ENCODE assay signal across 7 cellular contexts in the genomic region with DNA sequence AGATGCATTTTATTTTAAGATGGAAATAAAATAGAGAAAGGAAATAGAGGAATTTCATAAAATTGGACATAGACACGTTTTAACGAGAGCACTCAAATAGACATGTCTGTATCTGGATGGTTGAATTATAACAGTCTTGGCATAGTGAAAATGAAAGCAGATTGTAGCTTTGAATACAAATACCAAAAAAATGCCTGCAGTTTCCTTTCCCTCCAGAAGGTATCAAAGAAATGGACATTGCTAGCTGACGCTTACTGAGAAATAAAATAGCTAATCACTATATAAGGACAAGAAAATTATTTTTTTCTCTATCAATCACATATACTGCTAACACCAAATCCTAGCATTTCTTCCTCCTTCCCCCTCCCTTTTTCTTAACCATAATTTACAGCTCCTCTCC. TPM values are rescaled to one million over a fixed set of nuclear protein-coding genes. Genes with fewer than 3 reads are reported as not detected.
A peak's percentile ranks its signal among the peaks of the same experiment; 100 is the strongest.
DNase-seq lines count a peak whose midpoint lies in the region; ATAC-seq and TF ChIP-seq lines count a peak whose summit lies in the region.

No MANE protein-coding gene starts in this region.

- H3K9me3 ChIP-seq in SU-DHL-6 (ENCODE audit: insufficient read depth, low read length): no peaks in the 10 kb centered on the region

- no peaks in the 10 kb centered on the region for H3K9me2 ChIP-seq in SU-DHL-6 (replicated peaks; ENCODE audit: insufficient read depth, low read length)

- no peak for TF ChIP-seq CTCF in SU-DHL-6 (IDR thresholded peaks at IDR 0.05; ENCODE audit: insufficient read depth, low read length, poor library complexity, severe bottlenecking)

- ATAC-seq in GM18520 (IDR thresholded peaks at IDR 0.05; ENCODE audit: unreplicated experiment) (peak; percentile 82), HG02610 (IDR thresholded peaks at IDR 0.05; ENCODE audit: unreplicated experiment) (peak; percentile 77), left colon (peak; percentile 33), HG03108 (IDR thresholded peaks at IDR 0.05; ENCODE audit: unreplicated experiment) (no peak)

- DNase-seq in left colon (no peak), retina (no peak), NCI-H510A (lab: John Stamatoyannopoulos, UW) (no peak)

- no peak overlapping the region for H3K4me3 ChIP-seq in SU-DHL-6 (ENCODE audit: insufficient read depth, low read length, poor library complexity, severe bottlenecking)

- no peaks in the 10 kb centered on the region for H3K79me2 ChIP-seq in SU-DHL-6 (ENCODE audit: insufficient read depth, low read length)

- H3K27ac ChIP-seq in SU-DHL-6 (ENCODE audit: low read depth, low read length): no peak overlapping the region

- H2AFZ ChIP-seq in SU-DHL-6 (ENCODE audit: low read depth, low read length, severe bottlenecking): peak overlapping the region; percentile 93

- no peaks in the 10 kb centered on the region for H3K27me3 ChIP-seq in SU-DHL-6 (ENCODE audit: low read length)

- H3F3A ChIP-seq in SU-DHL-6 (ENCODE audit: insufficient read depth): no peaks in the 10 kb centered on the region

- peak overlapping the region; percentile 31 for H3K4me2 ChIP-seq in SU-DHL-6 (ENCODE audit: low read depth, low read length, poor library complexity, severe bottlenecking)

- no peaks in the 10 kb centered on the region for H4K20me1 ChIP-seq in SU-DHL-6 (ENCODE audit: low read depth, low read length)

- no peaks in the 10 kb centered on the region for H3K36me3 ChIP-seq in SU-DHL-6 (ENCODE audit: low read length)

- H3K9ac ChIP-seq in SU-DHL-6 (ENCODE audit: low read length): peak overlapping the region; percentile 15; the same call in 1 of the 2 replicates

- intact Hi-C loops in left colon (cut with DNase I, micrococcal nuclease): no loop called here

RNA-seq across cellular contexts. Expression of a gene that starts 11.4 kb away (rescaled TPM):
- total RNA-seq in left colon: 10 to 100 TPM; 30.8 to 31.6 TPM
